ENCODE assay signal across 14 cellular contexts in genomic region chr7:121313220-121313792, GRCh38. TPM values are rescaled to one million over a fixed set of nuclear protein-coding genes. Genes with fewer than 3 reads are reported as not detected.
A peak's percentile ranks its signal among the peaks of the same experiment; 100 is the strongest.
DNase-seq lines count a peak whose midpoint lies in the region; ATAC-seq, FAIRE-seq and TF ChIP-seq lines count a peak whose summit lies in the region.
"Had no signal": no experiment of that assay in that cellular context is flagged by ENCODE, and none has a peak within 500 bp of the region (broad histone marks: within the 10 kb centered on the region; RNA-seq: fewer than 3 reads in every experiment).

No MANE protein-coding gene starts in this region.

- H3K9me1 ChIP-seq in IMR-90 (ENCODE audit: insufficient read depth, low read length): no peaks in the 10 kb centered on the region

- H3K36me3 Mint-ChIP-seq in CD4-positive, alpha-beta T cell (ENCODE audit: low read depth): no peaks in the 10 kb centered on the region

- H3K79me1 ChIP-seq in IMR-90 (ENCODE audit: low read depth in 1 of 2, low read length in 2 of 2): no peaks in the 10 kb centered on the region

- no peak overlapping the region for H3K18ac ChIP-seq in IMR-90 (ENCODE audit: low read depth, low read length)

- H3K9me3 Mint-ChIP-seq in CD4-positive, alpha-beta T cell: no peaks in the 10 kb centered on the region

- H2BK20ac ChIP-seq in IMR-90 (ENCODE audit: low read depth, low read length): no peak overlapping the region

- H3K4me1 ChIP-seq in IMR-90 (ENCODE audit: control insufficient read depth, insufficient read depth, low read length): peaks cover 2% of the 10 kb centered on the region; the same call in 1 of the 2 replicates
- H3K4me1 ChIP-seq: left ventricle myocardium inferior had no signal

- H3K27ac Mint-ChIP-seq in CD4-positive, alpha-beta T cell: no peak overlapping the region

- H4K5ac ChIP-seq in IMR-90 (ENCODE audit: low read depth, low read length): no peak overlapping the region

- H2BK5ac ChIP-seq in IMR-90 (ENCODE audit: low read depth, low read length, poor library complexity, severe bottlenecking): no peak overlapping the region

- H2BK15ac ChIP-seq in IMR-90 (ENCODE audit: low read depth, low read length): no peak overlapping the region

- no peak overlapping the region for H3K56ac ChIP-seq in IMR-90 (ENCODE audit: extremely low read depth, insufficient read depth, low read length)

- H2AK9ac ChIP-seq in IMR-90 (replicated peaks; ENCODE audit: low read depth, low read length, poor library complexity): no peak overlapping the region

- TF ChIP-seq RAD21 in IMR-90 (IDR thresholded peaks at IDR 0.05; ENCODE audit: low read length): no peak

- no peaks in the 10 kb centered on the region for H3K36me3 ChIP-seq in IMR-90 (ENCODE audit: control insufficient read depth, insufficient read depth, low read length)
- no peaks in the 10 kb centered on the region for H3K36me3 ChIP-seq in bronchial epithelial cell (ENCODE audit: control insufficient read depth, insufficient read depth, low read length)
- H3K36me3 ChIP-seq: left ventricle myocardium inferior had no signal

- FAIRE-seq in bronchial epithelial cell (lab: Jason Lieb, UNC): no peak

- intact Hi-C loops in IMR-90 (cut with micrococcal nuclease): no loop called here
- intact Hi-C loops in CD4-positive, alpha-beta T cell (cut with DNase I, micrococcal nuclease): no loop called here

- H2AFZ ChIP-seq in IMR-90 (replicated peaks; ENCODE audit: low read length, poor library complexity): peak overlapping the region; percentile 13

- H4K20me1 ChIP-seq in IMR-90 (ENCODE audit: insufficient read depth, low read length): no peaks in the 10 kb centered on the region

- H3K4me3 Mint-ChIP-seq in CD4-positive, alpha-beta T cell: no peak overlapping the region

- H3K14ac ChIP-seq in IMR-90 (replicated peaks; ENCODE audit: low read depth, low read length): no peak overlapping the region

- POLR2A ChIA-PET in IMR-90 (lab: Charles Lee; ENCODE audit: unreplicated experiment): interaction anchor here (0.6 kb wide), 1 partner anchor 343 kb away, joined by 5 read pairs; no protein-coding TSS in a partner anchor
- POLR2A ChIA-PET in CD4-positive, alpha-beta T cell (lab: Charles Lee): no interaction called here

- in situ Hi-C loops in IMR-90 (cut with MboI; ENCODE audit: low sequenced_read_pairs): no loop called here

- H4K8ac ChIP-seq in IMR-90 (ENCODE audit: low read depth in 2 of 2, low read length in 2 of 2): no peak overlapping the region

- DNase-seq in IMR-90 (no peak), bronchial epithelial cell (ENCODE audit: low read depth) (peak; percentile 82), NCI-H526 treated with DMSO at 0.1 percent for 48 hours (lab: John Stamatoyannopoulos, UW) (no peak)
- no peak for DNase-seq in CD4-positive, alpha-beta T cell
- DNase-seq: activated CD4-positive, alpha-beta T cell treated with anti-CD3 and anti-CD28 coated beads, Interleukin-2, amount 50 U/mL, for 4 hours; activated gamma-delta T cell treated with Interleukin-2 at 50 U/mL for 16 hours; cerebellar nuclear complex; foreskin melanocyte; KG1; left ventricle myocardium inferior; trophoblast cell had no signal

- H3K23ac ChIP-seq in IMR-90 (ENCODE audit: low read depth, low read length): no peak overlapping the region

- TF ChIP-seq CTCF in IMR-90 (conservative IDR thresholded peaks at IDR 0.05; ENCODE audit: low read depth, low read length) (no peak), bronchial epithelial cell (IDR thresholded peaks at IDR 0.05; ENCODE audit: insufficient read depth, low read length, severe bottlenecking) (no peak)
- TF ChIP-seq CTCF in CD4-positive, alpha-beta T cell (IDR thresholded peaks at IDR 0.05): no peak

- H3K9ac ChIP-seq in IMR-90 (ENCODE audit: low read depth, low read length): no peak overlapping the region

- no peaks in the 10 kb centered on the region for H3K9me3 ChIP-seq in IMR-90 (ENCODE audit: control insufficient read depth, insufficient read depth, low read length)
- no peaks in the 10 kb centered on the region for H3K9me3 ChIP-seq in CD4-positive, alpha-beta T cell (ENCODE audit: control insufficient read depth, low read length)

- 0 out of 2 replicates have a peak overlapping the region, but pooled peaks have one; percentile 12 for H3K4ac ChIP-seq in IMR-90 (ENCODE audit: low read depth, low read length)

- no peak overlapping the region for H3K4me2 ChIP-seq in IMR-90 (ENCODE audit: low read depth, low read length)

- H2BK120ac ChIP-seq in IMR-90 (ENCODE audit: low read depth, low read length): peak overlapping the region; percentile 30; the same call in 1 of the 2 replicates

- no TSS peak for BruUV-seq in IMR-90 (replicated peaks; lab: Mats Ljungman, UMichigan)

- dilution Hi-C loops in IMR-90 (cut with HindIII; ENCODE audit: low sequenced_read_pairs, unreplicated experiment): no loop called here

- TF ChIP-seq POLR2A in IMR-90 (IDR thresholded peaks at IDR 0.05; ENCODE audit: low read depth, low read length): no peak

- peaks cover 11% of the 10 kb centered on the region for H3K27me3 Mint-ChIP-seq in CD4-positive, alpha-beta T cell

- WGBS in IMR-90 (ENCODE audit: extremely low coverage in 2 of 2, insufficient read length in 1 of 2), 2 experiments: no CpG with 5 or more reads among the region's 3 CpGs

- CTCF ChIA-PET in IMR-90 (lab: Yijun Ruan, JAX): no interaction called here
- CTCF ChIA-PET in CD4-positive, alpha-beta T cell (lab: Charles Lee): no interaction called here

- no peak overlapping the region for H3K27ac ChIP-seq in IMR-90 (ENCODE audit: insufficient read depth, low read length)
- H3K27ac ChIP-seq in skin epidermis: peak overlapping the region in 17 of 21 experiments; percentile 23 to 77 (median 56)
- no peak overlapping the region for H3K27ac ChIP-seq in CD4-positive, alpha-beta T cell (ENCODE audit: low read depth, low read length)
- H3K27ac ChIP-seq: left ventricle myocardium inferior had no signal

- no peak overlapping the region for H4K91ac ChIP-seq in IMR-90 (ENCODE audit: insufficient read depth, low read depth, low read length)

- H3K4me1 Mint-ChIP-seq in CD4-positive, alpha-beta T cell (ENCODE audit: low read depth): no peaks in the 10 kb centered on the region

- H2AK5ac ChIP-seq in IMR-90 (ENCODE audit: low read depth, low read length): no peak overlapping the region

- H3K4me3 ChIP-seq in IMR-90 (ENCODE audit: insufficient read depth, low read depth, low read length) (no peak overlapping the region), bronchial epithelial cell (ENCODE audit: low read depth, low read length) (no peak overlapping the region), skin epidermis (no peak overlapping the region)
- H3K4me3 ChIP-seq: left ventricle myocardium inferior had no signal

- no peaks in the 10 kb centered on the region for H3K27me3 ChIP-seq in IMR-90 (ENCODE audit: control insufficient read depth, insufficient read depth, low read length)
- no peaks in the 10 kb centered on the region for H3K27me3 ChIP-seq in bronchial epithelial cell (ENCODE audit: control insufficient read depth, insufficient read depth, low read length)
- H3K27me3 ChIP-seq in CD4-positive, alpha-beta T cell (ENCODE audit: control insufficient read depth, insufficient read depth, low read length): no peaks in the 10 kb centered on the region

- ATAC-seq in GM19023 (IDR thresholded peaks at IDR 0.05; ENCODE audit: unreplicated experiment) (peak; percentile 2), IMR-90 (ENCODE audit: low read depth) (peak; percentile 27; the same call in 1 of the 2 replicates), GM19467 (IDR thresholded peaks at IDR 0.05; ENCODE audit: unreplicated experiment) (no peak)
- no peak for ATAC-seq in CD4-positive, alpha-beta T cell (ENCODE audit: poor library complexity)

TF ChIP-seq in IMR-90, 13 proteins besides CTCF, POLR2A, EP300 and RAD21:
- TF ChIP-seq USF2 (IDR thresholded peaks at IDR 0.05; ENCODE audit: low read depth, low read length) (no peak), RCOR1 (IDR thresholded peaks at IDR 0.05; ENCODE audit: insufficient replicate concordance, low read length) (no peak), ELK1 (IDR thresholded peaks at IDR 0.05; ENCODE audit: borderline replicate concordance, low read depth, low read length) (no peak), MAZ (IDR thresholded peaks at IDR 0.05; ENCODE audit: borderline replicate concordance, low read depth, low read length) (no peak), CHD1 (IDR thresholded peaks at IDR 0.05; ENCODE audit: low read depth, low read length) (no peak), RFX5 (IDR thresholded peaks at IDR 0.05; ENCODE audit: low read depth, low read length) (no peak), CEBPB (IDR thresholded peaks at IDR 0.05; ENCODE audit: low read depth, low read length) (no peak), BHLHE40 (IDR thresholded peaks at IDR 0.05; ENCODE audit: low read depth, low read length) (no peak), MAFK (IDR thresholded peaks at IDR 0.05; ENCODE audit: low read depth, low read length) (no peak), MXI1 (IDR thresholded peaks at IDR 0.05; ENCODE audit: borderline replicate concordance, low read depth, low read length) (no peak), FOS (IDR thresholded peaks at IDR 0.05; ENCODE audit: low read depth, low read length) (no peak), NFE2L2 (IDR thresholded peaks at IDR 0.05; ENCODE audit: low read depth, low read length) (no peak), SMC3 (IDR thresholded peaks at IDR 0.05; ENCODE audit: low read depth, low read length) (no peak)

RNA-seq across cellular contexts. Expression of gene WNT16, which starts 15.5 kb away (rescaled TPM):
- total RNA-seq in IMR-90 (2012; rRNA removed) (1.1 and 1.7 TPM in 2 replicates), bronchial epithelial cell (not detected in 2 replicates)
- 0.68 and 0.95 TPM in 2 replicates for polyA plus RNA-seq in IMR-90 (2012; rRNA removed)
- polyA plus RNA-seq in IMR-90 (2012; cell fraction: cytosol; rRNA removed): 0.22 and 0.25 TPM in 2 replicates
- 0.18 and 0.41 TPM in 2 replicates for polyA plus RNA-seq in IMR-90 (2012; cell fraction: nucleus; rRNA removed; ENCODE audit: low replicate concordance)
- not detected for total RNA-seq in CD4-positive, alpha-beta T cell
- total RNA-seq: left ventricle myocardium inferior had no signal

Comparison
In these comparisons a context has a peak if more than half of its experiments do, and no peak if none do; other contexts are left out.
1. ATAC-seq: peak in GM19023 (single experiment) and IMR-90 (single experiment); none in GM19467 (single experiment) and CD4-positive, alpha-beta T cell (single experiment).
2. H3K27ac ChIP-seq: peak in skin epidermis (17 of 21); none in IMR-90 (single experiment) and CD4-positive, alpha-beta T cell (single experiment).